In genomic region chr20:51510961-51511360, GRCh38 we compare ENCODE assay signal across 17 cellular contexts. TPM values are rescaled to one million over a fixed set of nuclear protein-coding genes. Genes with fewer than 3 reads are reported as not detected.
DNase-seq lines count a peak whose midpoint lies in the region; ATAC-seq and TF ChIP-seq lines count a peak whose summit lies in the region.
"Had no signal": no experiment of that assay in that cellular context is flagged by ENCODE, and none has a peak within 500 bp of the region (broad histone marks: within the 10 kb centered on the region; RNA-seq: fewer than 3 reads in every experiment).

No MANE protein-coding gene starts in this region.

- POLR2A ChIA-PET in activated CD8-positive, alpha-beta T cell treated with anti-CD3 and anti-CD28 coated beads for 36 hours (lab: Charles Lee) = interaction anchor here (1.2 to 2.9 kb wide), 3 partner anchors 10 to 20 kb away, joined by 3 to 25 read pairs (median 5); no protein-coding TSS in a partner anchor

- intact Hi-C loops in activated CD8-positive, alpha-beta T cell treated with anti-CD3 and anti-CD28 coated beads for 36 hours (cut with micrococcal nuclease) = no loop called here

- no peak overlapping the region for H3K4me3 Mint-ChIP-seq in activated naive CD4-positive, alpha-beta T cell treated with anti-CD3 and anti-CD28 coated beads, Interleukin-2, amount 50 U/mL, for 24 hours
- no peak overlapping the region for H3K4me3 Mint-ChIP-seq in activated CD8-positive, alpha-beta T cell treated with anti-CD3 and anti-CD28 coated beads for 36 hours
- peak overlapping the region; percentile 5 for H3K4me3 Mint-ChIP-seq in endothelial cell (ENCODE audit: unreplicated experiment)
- H3K4me3 Mint-ChIP-seq in type B pancreatic cell = no peak overlapping the region
- H3K4me3 Mint-ChIP-seq: dendritic cell treated with granulocyte-macrophage colony-stimulating factor and Interleukin-4, amounts not matched to agents 40 ng/mL and 50 ng/mL, for 4 days had no signal

- H3K4me1 Mint-ChIP-seq in activated naive CD4-positive, alpha-beta T cell treated with anti-CD3 and anti-CD28 coated beads, Interleukin-2, amount 50 U/mL, for 24 hours = peaks cover 86% of the 10 kb centered on the region
- peaks cover 70% of the 10 kb centered on the region for H3K4me1 Mint-ChIP-seq in activated CD8-positive, alpha-beta T cell treated with anti-CD3 and anti-CD28 coated beads for 36 hours (ENCODE audit: low read depth)
- H3K4me1 Mint-ChIP-seq in endothelial cell (ENCODE audit: unreplicated experiment) (no peaks in the 10 kb centered on the region), type B pancreatic cell (ENCODE audit: unreplicated experiment) (peaks cover 37% of the 10 kb centered on the region)

- DNase-seq in activated naive CD4-positive, alpha-beta T cell treated with anti-CD3 and anti-CD28 coated beads, Interleukin-2, amount 50 U/mL, for 72 hours (ENCODE audit: low spot score in 2 of 2) = no peak
- DNase-seq in activated CD8-positive, alpha-beta T cell treated with anti-CD3 and anti-CD28 coated beads for 36 hours = no peak
- DNase-seq in endothelial cell (ENCODE audit: low spot score) (no peak), type B pancreatic cell (ENCODE audit: extremely low spot score, unreplicated experiment) (no peak), NCI-H82 (lab: John Stamatoyannopoulos, UW) (no peak), occipital lobe (lab: John Stamatoyannopoulos, UW) (no peak)
- DNase-seq: activated effector memory CD4-positive, alpha-beta T cell treated with anti-CD3 and anti-CD28 coated beads, Interleukin-2, amount 50 U/mL, for 16 hours; COR-L47; IMR-90; mucosa of descending colon; NCI-H187 treated with DMSO at 0.1 percent for 48 hours; NCI-H446; stimulated activated naive CD4-positive, alpha-beta T cell treated with Interleukin-2 at 50 U/mL for 16 hours; transverse colon had no signal

- H3K9me3 Mint-ChIP-seq in activated naive CD4-positive, alpha-beta T cell treated with anti-CD3 and anti-CD28 coated beads, Interleukin-2, amount 50 U/mL, for 24 hours = no peaks in the 10 kb centered on the region
- H3K9me3 Mint-ChIP-seq in activated naive CD4-positive, alpha-beta T cell treated with anti-CD3 and anti-CD28 coated beads, Interleukin-2, amount 50 U/mL, for 72 hours = peaks cover 0 to 10% of the 10 kb centered on the region in 2 donors
- H3K9me3 Mint-ChIP-seq in activated CD8-positive, alpha-beta T cell treated with anti-CD3 and anti-CD28 coated beads for 36 hours = no peaks in the 10 kb centered on the region
- H3K9me3 Mint-ChIP-seq in endothelial cell (ENCODE audit: unreplicated experiment) (no peaks in the 10 kb centered on the region), type B pancreatic cell (peaks cover 8% of the 10 kb centered on the region)
- H3K9me3 Mint-ChIP-seq: dendritic cell treated with granulocyte-macrophage colony-stimulating factor and Interleukin-4, amounts not matched to agents 40 ng/mL and 50 ng/mL, for 4 days had no signal

- H3K36me3 Mint-ChIP-seq in activated naive CD4-positive, alpha-beta T cell treated with anti-CD3 and anti-CD28 coated beads, Interleukin-2, amount 50 U/mL, for 24 hours = peaks cover 38% of the 10 kb centered on the region
- peaks cover 40 to 82% of the 10 kb centered on the region in 2 donors for H3K36me3 Mint-ChIP-seq in activated naive CD4-positive, alpha-beta T cell treated with anti-CD3 and anti-CD28 coated beads, Interleukin-2, amount 50 U/mL, for 72 hours
- peaks cover 79% of the 10 kb centered on the region for H3K36me3 Mint-ChIP-seq in activated CD8-positive, alpha-beta T cell treated with anti-CD3 and anti-CD28 coated beads for 36 hours (ENCODE audit: low read depth)
- H3K36me3 Mint-ChIP-seq in endothelial cell (ENCODE audit: low read depth, unreplicated experiment) (peaks cover 3% of the 10 kb centered on the region), type B pancreatic cell (peaks cover 11% of the 10 kb centered on the region)

- ATAC-seq in activated naive CD4-positive, alpha-beta T cell treated with anti-CD3 and anti-CD28 coated beads, Interleukin-2, amount 50 U/mL, for 72 hours = no peak
- no peak for ATAC-seq in activated CD8-positive, alpha-beta T cell treated with anti-CD3 and anti-CD28 coated beads for 36 hours
- ATAC-seq in HG03039 (IDR thresholded peaks at IDR 0.05; ENCODE audit: unreplicated experiment) = no peak
- ATAC-seq: mucosa of descending colon had no signal

- CTCF ChIA-PET in activated CD8-positive, alpha-beta T cell treated with anti-CD3 and anti-CD28 coated beads for 36 hours (lab: Charles Lee) = interaction anchor here (1.4 to 3.7 kb wide), 2 partner anchors 41 to 85 kb away, joined by 3 to 14 read pairs; no protein-coding TSS in a partner anchor

- no peak for TF ChIP-seq CTCF in activated CD8-positive, alpha-beta T cell treated with anti-CD3 and anti-CD28 coated beads for 36 hours (IDR thresholded peaks at IDR 0.05)
- no peak for TF ChIP-seq CTCF in endothelial cell (IDR thresholded peaks at IDR 0.05; ENCODE audit: unreplicated experiment)
- TF ChIP-seq CTCF in type B pancreatic cell (conservative IDR thresholded peaks at IDR 0.05) = no peak

- no peaks in the 10 kb centered on the region for H3K27me3 Mint-ChIP-seq in activated naive CD4-positive, alpha-beta T cell treated with anti-CD3 and anti-CD28 coated beads, Interleukin-2, amount 50 U/mL, for 24 hours
- H3K27me3 Mint-ChIP-seq in activated CD8-positive, alpha-beta T cell treated with anti-CD3 and anti-CD28 coated beads for 36 hours = no peaks in the 10 kb centered on the region
- H3K27me3 Mint-ChIP-seq in endothelial cell (ENCODE audit: unreplicated experiment) (peaks cover 4% of the 10 kb centered on the region), type B pancreatic cell (no peaks in the 10 kb centered on the region)

- peak overlapping the region; percentile 66 for H3K27ac Mint-ChIP-seq in activated naive CD4-positive, alpha-beta T cell treated with anti-CD3 and anti-CD28 coated beads, Interleukin-2, amount 50 U/mL, for 24 hours
- peak overlapping the region in 1 of 2 donors; percentile 83 for H3K27ac Mint-ChIP-seq in activated naive CD4-positive, alpha-beta T cell treated with anti-CD3 and anti-CD28 coated beads, Interleukin-2, amount 50 U/mL, for 72 hours
- peak overlapping the region; percentile 84 for H3K27ac Mint-ChIP-seq in activated CD8-positive, alpha-beta T cell treated with anti-CD3 and anti-CD28 coated beads for 36 hours
- H3K27ac Mint-ChIP-seq in endothelial cell (ENCODE audit: unreplicated experiment) = no peak overlapping the region
- peak overlapping the region; percentile 7 for H3K27ac Mint-ChIP-seq in type B pancreatic cell
- H3K27ac Mint-ChIP-seq: dendritic cell treated with granulocyte-macrophage colony-stimulating factor and Interleukin-4, amounts not matched to agents 40 ng/mL and 50 ng/mL, for 4 days had no signal

RNA-seq across cellular contexts. Expression of gene NFATC2, which starts 31.6 kb away (rescaled TPM):
- 10 to 100 TPM; 29.9 to 39.4 TPM for total RNA-seq in activated naive CD4-positive, alpha-beta T cell treated with anti-CD3 and anti-CD28 coated beads, Interleukin-2, amount 50 U/mL, for 72 hours
- 10 to 100 TPM; 38.3 to 40.9 TPM for total RNA-seq in activated CD8-positive, alpha-beta T cell treated with anti-CD3 and anti-CD28 coated beads for 36 hours
- total RNA-seq in endothelial cell (ENCODE audit: unreplicated experiment) (3.5 TPM), type B pancreatic cell (ENCODE audit: low replicate concordance) (4.8 and 9.5 TPM in 2 replicates), occipital lobe (0.47 TPM)
